In genomic region chr1:34884536-34884935, GRCh38 we compare ENCODE assay signal across 17 cellular contexts. TPM values are rescaled to one million over a fixed set of nuclear protein-coding genes. Genes with fewer than 3 reads are reported as not detected.
DNase-seq lines count a peak whose midpoint lies in the region; TF ChIP-seq lines count a peak whose summit lies in the region.
"Had no signal": no experiment of that assay in that cellular context is flagged by ENCODE, and none has a peak within 500 bp of the region (broad histone marks: within the 10 kb centered on the region; RNA-seq: fewer than 3 reads in every experiment).

No MANE protein-coding gene starts in this region.

- DNase-seq in activated naive CD8-positive, alpha-beta T cell treated with anti-CD3 and anti-CD28 coated beads for 36 hours: no peak
- DNase-seq in Karpas-422 (no peak), NCI-H748 treated with DMSO at 0.1 percent for 48 hours (lab: John Stamatoyannopoulos, UW) (no peak), progenitor cell of endocrine pancreas (ENCODE audit: low spot score, unreplicated experiment) (no peak), DMS79 treated with DMSO at 0.1 percent for 48 hours (lab: John Stamatoyannopoulos, UW) (no peak)
- DNase-seq: activated CD4-positive, alpha-beta T cell treated with anti-CD3 and anti-CD28 coated beads, Interleukin-2, amount 10 ng/mL, durations not matched to agents 7 days and 5 days; effector memory CD4-positive, alpha-beta T cell; KG1; left cardiac atrium; NCI-H345; Right ventricle myocardium superior; spleen; T-helper 9 cell had no signal

- no peak overlapping the region for H3K27ac Mint-ChIP-seq in activated naive CD8-positive, alpha-beta T cell
- H3K27ac Mint-ChIP-seq in activated naive CD8-positive, alpha-beta T cell treated with anti-CD3 and anti-CD28 coated beads for 36 hours: no peak overlapping the region
- no peak overlapping the region for H3K27ac Mint-ChIP-seq in progenitor cell of endocrine pancreas
- H3K27ac Mint-ChIP-seq: activated CD4-positive, alpha-beta T cell treated with anti-CD3 and anti-CD28 coated beads, Interleukin-2, amount 10 ng/mL, durations not matched to agents 7 days and 5 days had no signal

- H4K20me1 ChIP-seq in Karpas-422 (ENCODE audit: insufficient read depth, low read depth, low read length): no peaks in the 10 kb centered on the region

- H3K9me3 ChIP-seq in Karpas-422 (ENCODE audit: low read length) (0 out of 2 replicates have a peak, but pooled peaks cover 4% of the 10 kb centered on the region), iPS-18a (ENCODE audit: control insufficient read depth, low read depth, low read length) (no peaks in the 10 kb centered on the region)
- H3K9me3 ChIP-seq: prostate gland had no signal

- no peak for TF ChIP-seq CTCF in progenitor cell of endocrine pancreas (IDR thresholded peaks at IDR 0.05; ENCODE audit: unreplicated experiment)

- peak overlapping the region; percentile 70 for H3K4me3 Mint-ChIP-seq in activated naive CD8-positive, alpha-beta T cell
- no peak overlapping the region for H3K4me3 Mint-ChIP-seq in activated naive CD8-positive, alpha-beta T cell treated with anti-CD3 and anti-CD28 coated beads for 36 hours
- H3K4me3 Mint-ChIP-seq in progenitor cell of endocrine pancreas (ENCODE audit: low read depth): no peak overlapping the region

- H3K36me3 ChIP-seq in Karpas-422 (ENCODE audit: insufficient read depth, low read length) (peaks cover 15% of the 10 kb centered on the region), iPS-18a (ENCODE audit: control insufficient read depth, low read depth, low read length) (no peaks in the 10 kb centered on the region)
- H3K36me3 ChIP-seq: prostate gland, spleen had no signal

- no peaks in the 10 kb centered on the region for H3K9me2 ChIP-seq in Karpas-422 (replicated peaks; ENCODE audit: insufficient read depth, low read length)

- peaks cover 3% of the 10 kb centered on the region for H3K36me3 Mint-ChIP-seq in activated naive CD8-positive, alpha-beta T cell
- no peaks in the 10 kb centered on the region for H3K36me3 Mint-ChIP-seq in activated naive CD8-positive, alpha-beta T cell treated with anti-CD3 and anti-CD28 coated beads for 36 hours
- H3K36me3 Mint-ChIP-seq in progenitor cell of endocrine pancreas (ENCODE audit: insufficient read depth): no peaks in the 10 kb centered on the region

- H3K79me2 ChIP-seq in Karpas-422 (ENCODE audit: low read length): no peaks in the 10 kb centered on the region

- no peak overlapping the region for H2AFZ ChIP-seq in Karpas-422 (ENCODE audit: low read length)

- peaks cover 3% of the 10 kb centered on the region for H3K4me1 Mint-ChIP-seq in activated naive CD8-positive, alpha-beta T cell (ENCODE audit: low read depth)
- H3K4me1 Mint-ChIP-seq in activated naive CD8-positive, alpha-beta T cell treated with anti-CD3 and anti-CD28 coated beads for 36 hours: peaks cover 3% of the 10 kb centered on the region
- peaks cover 2% of the 10 kb centered on the region for H3K4me1 Mint-ChIP-seq in progenitor cell of endocrine pancreas (ENCODE audit: low read depth)

- H3K9ac ChIP-seq in Karpas-422 (ENCODE audit: low read length) (no peak overlapping the region), iPS-18a (ENCODE audit: low read length) (no peak overlapping the region)

- H3K27me3 ChIP-seq in Karpas-422 (ENCODE audit: low read length) (no peaks in the 10 kb centered on the region), iPS-18a (ENCODE audit: control insufficient read depth, insufficient read depth, low read length) (peaks cover 38% of the 10 kb centered on the region)

- H3K4me1 ChIP-seq in Karpas-422 (ENCODE audit: low read length) (peaks cover 35% of the 10 kb centered on the region), iPS-18a (ENCODE audit: control insufficient read depth, low read depth, low read length) (no peaks in the 10 kb centered on the region)
- H3K4me1 ChIP-seq: prostate gland had no signal

- H3K27ac ChIP-seq in Karpas-422 (ENCODE audit: low read length) (no peak overlapping the region; the same call in 1 of the 2 replicates), iPS-18a (ENCODE audit: low read length) (no peak overlapping the region), temporal lobe (ENCODE audit: low read depth, low read length) (peak overlapping the region; percentile 44)
- H3K27ac ChIP-seq: prostate gland, spleen had no signal

- H3K4me2 ChIP-seq in Karpas-422 (ENCODE audit: low read depth, low read length, poor library complexity, severe bottlenecking): peak overlapping the region; percentile 78

- no peaks in the 10 kb centered on the region for H3K9me3 Mint-ChIP-seq in activated naive CD8-positive, alpha-beta T cell (ENCODE audit: low read depth)
- H3K9me3 Mint-ChIP-seq in activated naive CD8-positive, alpha-beta T cell treated with anti-CD3 and anti-CD28 coated beads for 36 hours: no peaks in the 10 kb centered on the region
- H3K9me3 Mint-ChIP-seq in progenitor cell of endocrine pancreas (ENCODE audit: low read depth): no peaks in the 10 kb centered on the region
- H3K9me3 Mint-ChIP-seq: activated CD4-positive, alpha-beta T cell treated with anti-CD3 and anti-CD28 coated beads, Interleukin-2, amount 10 ng/mL, durations not matched to agents 7 days and 5 days had no signal

- peaks cover 27% of the 10 kb centered on the region for H3K27me3 Mint-ChIP-seq in activated naive CD8-positive, alpha-beta T cell
- peaks cover 45% of the 10 kb centered on the region for H3K27me3 Mint-ChIP-seq in activated naive CD8-positive, alpha-beta T cell treated with anti-CD3 and anti-CD28 coated beads for 36 hours
- H3K27me3 Mint-ChIP-seq in progenitor cell of endocrine pancreas: peaks cover 65% of the 10 kb centered on the region

- H3K4me3 ChIP-seq in Karpas-422 (ENCODE audit: low read length) (no peak overlapping the region; the same call in 1 of the 2 replicates), iPS-18a (ENCODE audit: low read length) (peak overlapping the region; percentile 63)
- H3K4me3 ChIP-seq: prostate gland had no signal

RNA-seq across cellular contexts. Expression of gene SMIM12, which starts 25.0 kb away (rescaled TPM):
- total RNA-seq in activated naive CD8-positive, alpha-beta T cell treated with anti-CD3 and anti-CD28 coated beads for 36 hours: 10 to 100 TPM; 67.4 to 68.1 TPM
- 25.3 and 33.0 TPM in 2 replicates for total RNA-seq in Karpas-422 (2014; rRNA removed; shearing (Covaris generic); ENCODE audit: low replicate concordance)
- total RNA-seq in temporal lobe (7.4 TPM), progenitor cell of endocrine pancreas (35.7 and 39.5 TPM in 2 replicates)

RNA-seq across cellular contexts. Expression of gene DLGAP3, which starts 44.9 kb away (rescaled TPM):
- under 1 TPM; 0.74 to 0.91 TPM for total RNA-seq in activated naive CD8-positive, alpha-beta T cell treated with anti-CD3 and anti-CD28 coated beads for 36 hours
- total RNA-seq in Karpas-422 (2014; rRNA removed; shearing (Covaris generic); ENCODE audit: low replicate concordance): 4.1 and 9.5 TPM in 2 replicates
- 5.9 TPM for total RNA-seq in temporal lobe
- 1.3 TPM in 2 replicates for total RNA-seq in progenitor cell of endocrine pancreas
